ENCODE assay signal across 19 cellular contexts in the genomic region with DNA sequence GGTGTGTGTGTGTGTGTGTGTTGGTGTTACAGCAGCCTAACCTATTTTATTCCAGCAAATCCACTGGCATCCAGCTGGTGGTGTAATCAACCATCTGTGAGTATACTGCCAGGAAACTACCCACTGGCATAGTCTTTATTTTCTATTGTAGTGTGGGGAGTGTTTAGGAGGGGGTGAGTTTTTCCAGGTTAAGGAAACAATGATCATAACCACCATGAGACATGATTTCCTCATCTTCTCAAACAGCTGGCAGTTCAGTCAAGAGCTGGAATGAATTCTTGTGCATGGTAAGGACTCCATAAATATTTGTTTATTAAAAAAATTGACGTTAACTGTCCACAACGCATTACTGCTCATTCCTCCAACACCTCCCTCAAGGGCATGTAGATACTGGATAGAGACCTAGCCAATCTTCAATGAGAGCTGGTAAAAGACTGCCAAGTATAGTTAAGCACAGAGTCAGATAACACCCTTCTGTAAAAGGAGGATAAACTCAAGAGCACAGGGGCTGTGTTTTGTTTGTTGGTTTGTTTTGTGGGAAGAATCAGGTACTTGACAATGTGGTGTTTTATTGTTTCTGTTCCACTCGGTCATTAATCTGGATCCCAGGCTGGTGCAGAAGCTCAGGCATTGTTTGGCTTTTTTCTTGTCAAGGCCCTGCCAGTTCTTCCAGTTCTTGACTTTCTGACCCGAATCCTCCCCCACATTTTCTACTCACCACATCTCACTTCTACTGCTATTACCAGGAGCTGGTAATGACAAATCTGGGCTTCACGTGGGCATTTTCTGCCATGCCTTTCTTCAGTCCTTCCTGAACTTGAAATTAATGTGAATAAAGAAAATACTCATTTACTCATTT. TPM values are rescaled to one million over a fixed set of nuclear protein-coding genes. Genes with fewer than 3 reads are reported as not detected.
DNase-seq lines count a peak whose midpoint lies in the region; ATAC-seq, FAIRE-seq and TF ChIP-seq lines count a peak whose summit lies in the region.
"Had no signal": no experiment of that assay in that cellular context is flagged by ENCODE, and none has a peak within 500 bp of the region (broad histone marks: within the 10 kb centered on the region; RNA-seq: fewer than 3 reads in every experiment).

No MANE protein-coding gene starts in this region.

- DNase-seq in GDM1 (lab: John Stamatoyannopoulos, UW) (peak; percentile 11), NCI-H2029 (lab: John Stamatoyannopoulos, UW) (peak; percentile 60), bronchial epithelial cell (ENCODE audit: low read depth) (peak; percentile 66), left lobe of liver (ENCODE audit: low spot score) (no peak), A172 (ENCODE audit: low spot score) (no peak), activated gamma-delta T cell (lab: John Stamatoyannopoulos, UW) (no peak), SHP77 treated with DMSO at 0.1 percent for 48 hours (lab: John Stamatoyannopoulos, UW) (no peak), mucosa of gallbladder (ENCODE audit: low spot score) (no peak)
- DNase-seq: activated CD4-positive, alpha-beta T cell treated with anti-CD3 and anti-CD28 coated beads, Interleukin-2, amount 50 U/mL, for 4 hours; NCI-H1092 treated with DMSO at 0.1 percent for 48 hours; NCI-H510A treated with DMSO at 0.1 percent for 48 hours; psoas muscle; RPMI8226; stimulated activated CD4-positive, alpha-beta T cell treated with anti-CD3 and anti-CD28 coated beads, Interleukin-2, amount 100 ng/mL, for 24 hours; upper lobe of right lung had no signal

- no peak for FAIRE-seq in bronchial epithelial cell (lab: Jason Lieb, UNC)
- FAIRE-seq: GM12891, islet of Langerhans had no signal

- H3K36me3 ChIP-seq in bronchial epithelial cell (ENCODE audit: control insufficient read depth, insufficient read depth, low read length), result no peaks in the 10 kb centered on the region
- H3K36me3 ChIP-seq: BLaER1, upper lobe of right lung had no signal

- H3K27me3 ChIP-seq in bronchial epithelial cell (ENCODE audit: control insufficient read depth, insufficient read depth, low read length), result no peaks in the 10 kb centered on the region
- H3K27me3 ChIP-seq: BLaER1, upper lobe of right lung had no signal

- peak; percentile 37 for ATAC-seq in left lobe of liver
- ATAC-seq: psoas muscle, upper lobe of right lung had no signal

- no peak overlapping the region for H3K4me3 ChIP-seq in bronchial epithelial cell (ENCODE audit: low read depth, low read length)
- H3K4me3 ChIP-seq: BLaER1, coronary artery, psoas muscle, upper lobe of right lung had no signal

- TF ChIP-seq CTCF in bronchial epithelial cell (IDR thresholded peaks at IDR 0.05; ENCODE audit: insufficient read depth, low read length, severe bottlenecking), result no peak

RNA-seq across cellular contexts. Expression of a gene that starts 31.6 kb away (rescaled TPM):
- total RNA-seq in bronchial epithelial cell (0.79 and 1.5 TPM in 2 replicates), left lobe of liver (39.2 TPM), mucosa of gallbladder (59.3 TPM)
- total RNA-seq in A172 (2014; rRNA removed; shearing (Covaris generic)), result 26.7 and 28.3 TPM in 2 replicates

Comparison
In these comparisons a context has a peak if more than half of its experiments do, and no peak if none do; other contexts are left out.
1. DNase-seq: peak in GDM1 (single experiment), NCI-H2029 (single experiment) and bronchial epithelial cell (single experiment); none in left lobe of liver (single experiment), A172 (single experiment), activated gamma-delta T cell (single experiment), SHP77 treated with DMSO at 0.1 percent for 48 hours (single experiment) and mucosa of gallbladder (single experiment).
2. RNA of a gene that starts 31.6 kb away (total RNA-seq): 59.3 TPM in mucosa of gallbladder (single experiment), 39.2 TPM in left lobe of liver (single experiment) and 26.7 to 28.3 TPM in A172; 0.79 to 1.5 TPM in bronchial epithelial cell; every median in the first group is over 10 times any median in the second.